8 cellular contexts compared by ENCODE assay signal in the genomic region with DNA sequence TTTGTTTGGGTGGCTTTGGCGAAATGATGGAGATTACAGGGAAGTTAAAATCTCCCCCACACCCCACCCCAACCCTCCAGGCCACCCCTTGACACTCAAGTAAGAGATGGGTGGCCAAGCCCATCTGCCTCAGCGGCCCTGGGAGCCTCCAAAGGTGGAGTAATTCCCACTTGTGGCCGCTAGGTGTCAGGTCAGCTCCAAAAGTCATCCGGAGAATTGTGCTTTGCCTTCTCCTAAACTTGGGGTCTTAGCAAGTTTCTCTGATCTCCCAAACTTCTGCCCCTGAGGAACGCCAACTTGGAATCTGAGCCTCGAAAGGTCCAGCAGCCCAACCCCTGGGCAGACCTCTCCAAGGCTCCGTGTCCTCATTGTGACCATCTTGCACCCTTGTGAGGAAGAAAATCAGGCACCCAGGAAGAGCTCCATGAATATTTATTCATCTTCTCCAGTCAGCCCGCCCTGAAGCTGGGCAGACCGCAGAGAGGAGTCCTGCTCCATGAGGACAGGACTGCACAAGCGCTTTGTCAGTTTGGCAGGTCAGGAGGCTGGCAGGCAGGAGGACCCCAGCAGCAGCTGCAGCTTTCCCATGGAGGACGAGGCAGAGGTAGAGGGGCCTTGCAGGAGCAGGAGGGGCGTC. TPM values are rescaled to one million over a fixed set of nuclear protein-coding genes. Genes with fewer than 3 reads are reported as not detected.
DNase-seq lines count a peak whose midpoint lies in the region; ATAC-seq and TF ChIP-seq lines count a peak whose summit lies in the region.

No MANE protein-coding gene starts in this region.

- CTCF ChIA-PET in activated CD8-positive, alpha-beta T cell treated with anti-CD3 and anti-CD28 coated beads, Interleukin-2, amount 10 ng/mL, durations not matched to agents 7 days and 5 days (lab: Charles Lee): interaction anchor here (0.6 to 8.0 kb wide), 45 partner anchors 9 to 340 kb away, joined by 3 to 371 read pairs (median 4); no protein-coding TSS in a partner anchor

- peak; percentile 21 for DNase-seq in A172 (ENCODE audit: low spot score)
- DNase-seq in NCI-H460 (ENCODE audit: extremely low read depth, low read depth): peak; percentile 53
- peak; percentile 78 for DNase-seq in activated CD8-positive, alpha-beta T cell treated with anti-CD3 and anti-CD28 coated beads, Interleukin-2, amount 10 ng/mL, durations not matched to agents 7 days and 5 days
- DNase-seq in effector memory CD8-positive, alpha-beta T cell: peak; percentile 60 to 70 (median 66)
- DNase-seq in myocyte (ENCODE audit: low read depth): peak; percentile 67
- DNase-seq in stimulated activated CD8-positive, alpha-beta memory T cell treated with anti-CD3 and anti-CD28 coated beads, Interleukin-7, amount 100 ng/mL, for 48 hours (ENCODE audit: extremely low read depth in 1 of 2, low read depth in 1 of 2): peak; percentile 23 to 37

- no peak overlapping the region for H3K4me3 Mint-ChIP-seq in activated CD8-positive, alpha-beta T cell treated with anti-CD3 and anti-CD28 coated beads, Interleukin-2, amount 10 ng/mL, durations not matched to agents 7 days and 5 days
- H3K4me3 Mint-ChIP-seq in effector memory CD8-positive, alpha-beta T cell: no peak overlapping the region

- H3K27me3 Mint-ChIP-seq in activated CD8-positive, alpha-beta T cell treated with anti-CD3 and anti-CD28 coated beads, Interleukin-2, amount 10 ng/mL, durations not matched to agents 7 days and 5 days (ENCODE audit: low read depth): peaks cover 3% of the 10 kb centered on the region
- H3K27me3 Mint-ChIP-seq in effector memory CD8-positive, alpha-beta T cell: peaks cover 30 to 46% of the 10 kb centered on the region in 2 donors

- no peaks in the 10 kb centered on the region for H3K36me3 Mint-ChIP-seq in activated CD8-positive, alpha-beta T cell treated with anti-CD3 and anti-CD28 coated beads, Interleukin-2, amount 10 ng/mL, durations not matched to agents 7 days and 5 days (ENCODE audit: low read depth)
- no peaks in the 10 kb centered on the region for H3K36me3 Mint-ChIP-seq in effector memory CD8-positive, alpha-beta T cell (ENCODE audit: insufficient read depth)

- H3K4me1 Mint-ChIP-seq in activated CD8-positive, alpha-beta T cell treated with anti-CD3 and anti-CD28 coated beads, Interleukin-2, amount 10 ng/mL, durations not matched to agents 7 days and 5 days (ENCODE audit: low read depth): peaks cover 9% of the 10 kb centered on the region
- peaks cover 0 to under 1% of the 10 kb centered on the region in 2 donors for H3K4me1 Mint-ChIP-seq in effector memory CD8-positive, alpha-beta T cell (ENCODE audit: low read depth in 2 of 2)

- POLR2A ChIA-PET in activated CD8-positive, alpha-beta T cell treated with anti-CD3 and anti-CD28 coated beads, Interleukin-2, amount 10 ng/mL, durations not matched to agents 7 days and 5 days (lab: Charles Lee): interaction anchor here (0.8 to 0.9 kb wide), 2 partner anchors 155 to 197 kb away, joined by 3 read pairs; no protein-coding TSS in a partner anchor

- ATAC-seq in activated CD8-positive, alpha-beta T cell treated with anti-CD3 and anti-CD28 coated beads, Interleukin-2, amount 10 ng/mL, durations not matched to agents 7 days and 5 days: peak; percentile 73
- ATAC-seq in effector memory CD8-positive, alpha-beta T cell (replicated peaks): peak; percentile 77
- no peak for ATAC-seq in GM18519 (IDR thresholded peaks at IDR 0.05; ENCODE audit: low FRiP score, unreplicated experiment)

- TF ChIP-seq CTCF in GM12875 (IDR thresholded peaks at IDR 0.05; ENCODE audit: borderline replicate concordance, insufficient read depth, low read depth, low read length): peak; percentile 82

- H3K4me3 ChIP-seq in GM12875 (ENCODE audit: low read depth, low read length): no peak overlapping the region

- no peak overlapping the region for H3K27ac Mint-ChIP-seq in activated CD8-positive, alpha-beta T cell treated with anti-CD3 and anti-CD28 coated beads, Interleukin-2, amount 10 ng/mL, durations not matched to agents 7 days and 5 days
- H3K27ac Mint-ChIP-seq in effector memory CD8-positive, alpha-beta T cell: peak overlapping the region in 1 of 2 donors; percentile 41

- H3K9me3 Mint-ChIP-seq in activated CD8-positive, alpha-beta T cell treated with anti-CD3 and anti-CD28 coated beads, Interleukin-2, amount 10 ng/mL, durations not matched to agents 7 days and 5 days (ENCODE audit: insufficient read depth): peaks cover 5% of the 10 kb centered on the region
- no peaks in the 10 kb centered on the region for H3K9me3 Mint-ChIP-seq in effector memory CD8-positive, alpha-beta T cell

RNA-seq across cellular contexts. Expression of gene LRRC74A, which starts 46.7 kb away (rescaled TPM):
- total RNA-seq in A172 (2014; rRNA removed; shearing (Covaris generic)): not detected in 2 replicates
- total RNA-seq in NCI-H460 (2014; rRNA removed; shearing (Covaris generic)): not detected in 2 replicates
- not detected in 2 replicates for polyA plus RNA-seq in NCI-H460 (2014; cell fraction: nucleus; rRNA removed)
- not detected for total RNA-seq in activated CD8-positive, alpha-beta T cell treated with anti-CD3 and anti-CD28 coated beads, Interleukin-2, amount 10 ng/mL, durations not matched to agents 7 days and 5 days
- total RNA-seq in myocyte: not detected in 2 replicates
- not detected for polyA plus RNA-seq in myocyte (2012)

Comparison
In these comparisons a context has a peak if more than half of its experiments do, and no peak if none do; other contexts are left out.
1. DNase-seq: peak in every context shown above with its lines; median percentile 78 in activated CD8-positive, alpha-beta T cell treated with anti-CD3 and anti-CD28 coated beads, Interleukin-2, amount 10 ng/mL, durations not matched to agents 7 days and 5 days; 67 in myocyte; 66 in effector memory CD8-positive, alpha-beta T cell; 53 in NCI-H460; 30 in stimulated activated CD8-positive, alpha-beta memory T cell treated with anti-CD3 and anti-CD28 coated beads, Interleukin-7, amount 100 ng/mL, for 48 hours; 21 in A172.